In the genomic region with DNA sequence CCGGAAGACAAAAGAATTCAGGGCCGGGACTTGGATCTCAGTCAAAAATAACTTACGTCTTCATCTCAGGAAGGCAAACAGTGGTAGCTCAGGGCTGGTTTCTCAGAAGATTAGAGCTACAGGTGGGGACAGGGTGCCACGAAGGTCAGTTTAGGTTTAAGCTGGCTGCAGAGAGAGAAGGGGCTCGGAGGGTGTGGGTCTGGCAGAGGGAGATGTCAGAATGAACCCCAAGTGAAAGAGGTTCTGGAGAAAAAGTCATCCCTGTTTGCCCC, we compare ENCODE assay signal across 23 cellular contexts. TPM values are rescaled to one million over a fixed set of nuclear protein-coding genes. Genes with fewer than 3 reads are reported as not detected.
"Had no signal": no experiment of that assay in that cellular context is flagged by ENCODE, and none has a peak within 500 bp of the region (broad histone marks: within the 10 kb centered on the region; RNA-seq: fewer than 3 reads in every experiment).

No MANE protein-coding gene starts in this region.

- H3K36me3 Mint-ChIP-seq: activated naive CD8-positive, alpha-beta T cell treated with anti-CD3 and anti-CD28 coated beads, Interleukin-2, amount 10 ng/mL, durations not matched to agents 7 days and 5 days; natural killer cell treated with Interleukin-12 subunit alpha and Interleukin-12 subunit beta and Interleukin-15 and Interleukin-18, amount 100 ng/mL, for 72 hours had no signal

- H3K9me3 Mint-ChIP-seq: activated CD4-positive, alpha-beta memory T cell treated with anti-CD3 and anti-CD28 coated beads, Interleukin-2, amount 10 ng/mL, durations not matched to agents 7 days and 5 days; activated naive CD4-positive, alpha-beta T cell treated with anti-CD3 and anti-CD28 coated beads for 36 hours; activated naive CD8-positive, alpha-beta T cell treated with anti-CD3 and anti-CD28 coated beads, Interleukin-2, amount 10 ng/mL, durations not matched to agents 7 days and 5 days; activated T-cell treated with anti-CD3 and anti-CD28 coated beads, Interleukin-2, amount 50 U/mL, for 72 hours; dendritic cell treated with granulocyte-macrophage colony-stimulating factor and Interleukin-4, amounts not matched to agents 40 ng/mL and 50 ng/mL, for 4 days; effector memory CD8-positive, alpha-beta T cell; natural killer cell treated with Interleukin-12 subunit alpha and Interleukin-12 subunit beta and Interleukin-15 and Interleukin-18, amount 100 ng/mL, for 72 hours had no signal

- DNase-seq: activated CD4-positive, alpha-beta memory T cell treated with anti-CD3 and anti-CD28 coated beads, Interleukin-2, amount 10 ng/mL, durations not matched to agents 7 days and 5 days; activated CD4-positive, alpha-beta T cell treated with anti-CD3 and anti-CD28 coated beads for 48 hours; activated effector memory CD4-positive, alpha-beta T cell treated with Interleukin-2 at 50 U/mL for 16 hours; activated naive CD4-positive, alpha-beta T cell treated with anti-CD3 and anti-CD28 coated beads for 36 hours; activated naive CD8-positive, alpha-beta T cell treated with anti-CD3 and anti-CD28 coated beads, Interleukin-2, amount 10 ng/mL, durations not matched to agents 7 days and 5 days; activated T-cell treated with anti-CD3 and anti-CD28 coated beads, Interleukin-2, amount 50 U/mL, for 72 hours; body of pancreas; effector memory CD8-positive, alpha-beta T cell; gastrocnemius medialis; heart left ventricle; midbrain; ovary; stimulated activated CD4-positive, alpha-beta T cell treated with anti-CD3 and anti-CD28 coated beads, Interleukin-4, amount 100 ng/mL, for 4 hours; stimulated activated naive CD8-positive, alpha-beta T cell treated with anti-CD3 and anti-CD28 coated beads, Interleukin-15, Interleukin-2, amounts not matched to agents 100 U/mL and 50 U/mL, for 24 hours; thyroid gland had no signal

- H3K27me3 ChIP-seq: ovary, right atrium auricular region, thyroid gland had no signal

- H3K4me3 ChIP-seq: body of pancreas, esophagus muscularis mucosa, gastrocnemius medialis, heart left ventricle, ovary, prostate gland, right atrium auricular region, thyroid gland had no signal

- H3K27ac ChIP-seq: body of pancreas, esophagus muscularis mucosa, gastrocnemius medialis, heart left ventricle, neutrophil, ovary, prostate gland, right atrium auricular region, thyroid gland had no signal

- H3K4me1 ChIP-seq: prostate gland had no signal

- H3K4me3 Mint-ChIP-seq: activated CD4-positive, alpha-beta memory T cell treated with anti-CD3 and anti-CD28 coated beads, Interleukin-2, amount 10 ng/mL, durations not matched to agents 7 days and 5 days; activated naive CD4-positive, alpha-beta T cell treated with anti-CD3 and anti-CD28 coated beads for 36 hours; activated naive CD8-positive, alpha-beta T cell treated with anti-CD3 and anti-CD28 coated beads, Interleukin-2, amount 10 ng/mL, durations not matched to agents 7 days and 5 days; activated T-cell treated with anti-CD3 and anti-CD28 coated beads, Interleukin-2, amount 50 U/mL, for 72 hours; dendritic cell treated with granulocyte-macrophage colony-stimulating factor and Interleukin-4, amounts not matched to agents 40 ng/mL and 50 ng/mL, for 4 days; effector memory CD8-positive, alpha-beta T cell; natural killer cell treated with Interleukin-12 subunit alpha and Interleukin-12 subunit beta and Interleukin-15 and Interleukin-18, amount 100 ng/mL, for 72 hours had no signal

- H3K9me3 ChIP-seq: body of pancreas, esophagus muscularis mucosa, gastrocnemius medialis, heart left ventricle, neutrophil, ovary, prostate gland, right atrium auricular region, thyroid gland had no signal

- H3K27ac Mint-ChIP-seq: activated CD4-positive, alpha-beta memory T cell treated with anti-CD3 and anti-CD28 coated beads, Interleukin-2, amount 10 ng/mL, durations not matched to agents 7 days and 5 days; activated naive CD4-positive, alpha-beta T cell treated with anti-CD3 and anti-CD28 coated beads for 36 hours; activated naive CD8-positive, alpha-beta T cell treated with anti-CD3 and anti-CD28 coated beads, Interleukin-2, amount 10 ng/mL, durations not matched to agents 7 days and 5 days; activated T-cell treated with anti-CD3 and anti-CD28 coated beads, Interleukin-2, amount 50 U/mL, for 72 hours; dendritic cell treated with granulocyte-macrophage colony-stimulating factor and Interleukin-4, amounts not matched to agents 40 ng/mL and 50 ng/mL, for 4 days; effector memory CD8-positive, alpha-beta T cell; natural killer cell treated with Interleukin-12 subunit alpha and Interleukin-12 subunit beta and Interleukin-15 and Interleukin-18, amount 100 ng/mL, for 72 hours had no signal

- H3K36me3 ChIP-seq: esophagus muscularis mucosa, gastrocnemius medialis, heart left ventricle, neutrophil, ovary, prostate gland, right atrium auricular region, thyroid gland had no signal

- ATAC-seq: activated T-cell treated with anti-CD3 and anti-CD28 coated beads, Interleukin-2, amount 50 U/mL, for 72 hours; body of pancreas; effector memory CD8-positive, alpha-beta T cell; gastrocnemius medialis; heart left ventricle; left lobe of liver; natural killer cell treated with Interleukin-12 subunit alpha and Interleukin-12 subunit beta and Interleukin-15 and Interleukin-18, amount 100 ng/mL, for 72 hours; stimulated activated naive CD8-positive, alpha-beta T cell treated with anti-CD3 and anti-CD28 coated beads, Interleukin-15, Interleukin-2, amounts not matched to agents 100 U/mL and 50 U/mL, for 24 hours had no signal

RNA-seq across cellular contexts. Expression of a gene that starts 4.2 kb away (rescaled TPM):
- total RNA-seq: activated naive CD4-positive, alpha-beta T cell treated with anti-CD3 and anti-CD28 coated beads for 36 hours; gastrocnemius medialis; lung microvascular endothelial cell had no signal
